Comparison of ENCODE assay signal across 31 cellular contexts in genomic region chr6:7687145-7688113, GRCh38. TPM values are rescaled to one million over a fixed set of nuclear protein-coding genes. Genes with fewer than 3 reads are reported as not detected.
"Had no signal": no experiment of that assay in that cellular context is flagged by ENCODE, and none has a peak within 500 bp of the region (broad histone marks: within the 10 kb centered on the region; RNA-seq: fewer than 3 reads in every experiment).

No MANE protein-coding gene starts in this region.

- ATAC-seq: activated CD8-positive, alpha-beta memory T cell treated with anti-CD3 and anti-CD28 coated beads, Interleukin-2, amount 10 ng/mL, durations not matched to agents 7 days and 5 days; activated T-helper 17 cell treated with anti-CD3 and anti-CD28 coated beads, Interleukin-2, amount 50 U/mL, for 72 hours; Panc1; Right ventricle myocardium inferior; T-cell had no signal

- H3K4me3 ChIP-seq: cardiac muscle cell, SK-N-MC had no signal

- H3K27me3 ChIP-seq: brain microvascular endothelial cell, cardiac muscle cell had no signal

- FAIRE-seq: TTC549 had no signal

- H3K27ac ChIP-seq: brain microvascular endothelial cell, cardiac muscle cell, SK-N-MC had no signal

- DNase-seq: activated B cell treated with CpG ODN at 0.5 μM for 24 hours; activated CD4-positive, alpha-beta T cell treated with anti-CD3 and anti-CD28 coated beads for 1 hour; activated CD4-positive, alpha-beta T cell treated with anti-CD3 and anti-CD28 coated beads, Interleukin-2, amount 10 ng/mL, durations not matched to agents 24 days and 14 days; activated CD4-positive, alpha-beta T cell treated with anti-CD3 and anti-CD28 coated beads, Interleukin-2, amount 50 U/mL, for 48 hours; activated CD8-positive, alpha-beta memory T cell treated with anti-CD3 and anti-CD28 coated beads, Interleukin-2, amount 10 ng/mL, durations not matched to agents 7 days and 5 days; activated gamma-delta T cell; activated naive CD4-positive, alpha-beta T cell treated with anti-CD3 and anti-CD28 coated beads for 36 hours; activated T-cell treated with anti-CD3 and anti-CD28 coated beads, Interleukin-2, amount 50 U/mL, for 48 hours; amygdala; brain microvascular endothelial cell; Kasumi-1; KBM-7; NCI-H1048; NCI-H1694; NCI-H2081; NCI-H2171; NCI-H2227 treated with DMSO at 0.1 percent for 48 hours; NCI-H526 treated with DMSO at 0.1 percent for 48 hours; NK-92 treated with Interleukin-12 subunit alpha and Interleukin-12 subunit beta, amount 100 ng/mL, for 24 hours; OCI-M1; RPMI8226; T-cell; T-helper 2 cell; T1000 had no signal

- H3K36me3 ChIP-seq: brain microvascular endothelial cell, cardiac muscle cell had no signal

RNA-seq across cellular contexts. Expression of gene BMP6, which starts 38.5 kb away (rescaled TPM):
- total RNA-seq: activated CD8-positive, alpha-beta memory T cell treated with anti-CD3 and anti-CD28 coated beads, Interleukin-2, amount 10 ng/mL, durations not matched to agents 7 days and 5 days; M059J had no signal
- polyA plus RNA-seq: cardiac muscle cell had no signal
